ENCODE assay signal across 25 cellular contexts in the genomic region with DNA sequence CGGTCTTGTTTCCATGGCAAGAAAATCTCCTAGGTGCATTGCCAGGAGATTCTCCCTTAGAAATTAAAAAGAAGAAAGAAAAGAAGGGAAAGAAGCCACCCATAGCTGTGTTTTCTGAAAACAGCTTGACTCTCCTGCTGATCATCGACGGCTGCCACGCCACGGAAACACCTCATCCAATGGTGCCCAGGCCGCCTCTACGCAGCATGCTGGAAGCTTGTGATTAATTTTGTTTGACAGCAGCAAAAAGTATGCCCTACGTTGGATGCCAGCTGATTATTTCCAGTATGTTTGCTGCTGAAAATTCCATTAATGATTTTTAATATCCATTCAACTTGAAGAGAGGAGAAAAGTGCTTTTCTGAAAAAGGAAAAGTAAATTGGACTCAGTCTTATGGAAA. TPM values are rescaled to one million over a fixed set of nuclear protein-coding genes. Genes with fewer than 3 reads are reported as not detected.
"Had no signal": no experiment of that assay in that cellular context is flagged by ENCODE, and none has a peak within 500 bp of the region (broad histone marks: within the 10 kb centered on the region; RNA-seq: fewer than 3 reads in every experiment).

No MANE protein-coding gene starts in this region.

- H3K4me3 ChIP-seq: lower lobe of right lung, psoas muscle, skin epidermis, spleen, suprapubic skin, thoracic aorta, tibial artery, upper lobe of right lung had no signal

- H3K4me1 Mint-ChIP-seq: naive thymus-derived CD8-positive, alpha-beta T cell; nephron; stimulated activated effector memory CD8-positive, alpha-beta T cell treated with anti-CD3 and anti-CD28 coated beads, Interleukin-12 subunit alpha, Interleukin-12 subunit beta, amount 100 ng/mL, for 72 hours had no signal

- H3K79me2 ChIP-seq: parathyroid adenoma had no signal

- H3K9me3 Mint-ChIP-seq: nephron; neural crest cell; stimulated activated naive CD8-positive, alpha-beta T cell treated with anti-CD3 and anti-CD28 coated beads, Interleukin-15, Interleukin-2, amounts not matched to agents 100 ng/mL and 50 ng/mL, for 24 hours had no signal

- H3K9ac ChIP-seq: parathyroid adenoma had no signal

- H3K4me1 ChIP-seq: lower lobe of right lung, parathyroid adenoma, psoas muscle, spleen, suprapubic skin, tibial artery, upper lobe of right lung had no signal

- H3K36me3 ChIP-seq: lower lobe of right lung, neutrophil, spleen, suprapubic skin, thoracic aorta, tibial artery, upper lobe of right lung had no signal

- H3K27me3 Mint-ChIP-seq: stimulated activated naive CD8-positive, alpha-beta T cell treated with anti-CD3 and anti-CD28 coated beads, Interleukin-15, Interleukin-2, amounts not matched to agents 100 ng/mL and 50 ng/mL, for 24 hours had no signal

- H3K27ac Mint-ChIP-seq: naive thymus-derived CD8-positive, alpha-beta T cell; nephron; stimulated activated effector memory CD8-positive, alpha-beta T cell treated with anti-CD3 and anti-CD28 coated beads, Interleukin-12 subunit alpha, Interleukin-12 subunit beta, amount 100 ng/mL, for 72 hours; stimulated activated naive CD8-positive, alpha-beta T cell treated with anti-CD3 and anti-CD28 coated beads, Interleukin-15, Interleukin-2, amounts not matched to agents 100 ng/mL and 50 ng/mL, for 24 hours had no signal

- H3K36me3 Mint-ChIP-seq: naive thymus-derived CD8-positive, alpha-beta T cell; stimulated activated effector memory CD8-positive, alpha-beta T cell treated with anti-CD3 and anti-CD28 coated beads, Interleukin-12 subunit alpha, Interleukin-12 subunit beta, amount 100 ng/mL, for 72 hours had no signal

- H3K27me3 ChIP-seq: neutrophil, spleen, suprapubic skin, tibial artery, upper lobe of right lung had no signal

- DNase-seq: hippocampal formation; kidney glomerular epithelial cell; left cardiac atrium; left ventricle myocardium superior; lower lobe of right lung; mammary epithelial cell; naive thymus-derived CD8-positive, alpha-beta T cell; occipital lobe; psoas muscle; right cardiac atrium; spleen; stimulated activated CD4-positive, alpha-beta T cell treated with anti-CD3 and anti-CD28 coated beads, Interleukin-4, amount 100 ng/mL, for 24 hours; stimulated activated naive CD4-positive, alpha-beta T cell; tibial artery; trophoblast cell; upper lobe of right lung had no signal

- H3K4me3 Mint-ChIP-seq: naive thymus-derived CD8-positive, alpha-beta T cell; nephron; neural crest cell; stimulated activated effector memory CD8-positive, alpha-beta T cell treated with anti-CD3 and anti-CD28 coated beads, Interleukin-12 subunit alpha, Interleukin-12 subunit beta, amount 100 ng/mL, for 72 hours; stimulated activated naive CD8-positive, alpha-beta T cell treated with anti-CD3 and anti-CD28 coated beads, Interleukin-15, Interleukin-2, amounts not matched to agents 100 ng/mL and 50 ng/mL, for 24 hours had no signal

- H3K27ac ChIP-seq: lower lobe of right lung, neutrophil, parathyroid adenoma, psoas muscle, skin epidermis, spleen, suprapubic skin, thoracic aorta, tibial artery, upper lobe of right lung had no signal

RNA-seq across cellular contexts. Expression of a gene that starts 24.2 kb away (rescaled TPM):
- total RNA-seq: naive thymus-derived CD8-positive, alpha-beta T cell had no signal
- polyA plus RNA-seq: naive thymus-derived CD8-positive, alpha-beta T cell had no signal
